In genomic region chr3:112778298-112779008, GRCh38 we compare ENCODE assay signal across 1 cellular context.
A peak's percentile ranks its signal among the peaks of the same experiment; 100 is the strongest.
TF ChIP-seq lines count a peak whose summit lies in the region.

No MANE protein-coding gene starts in this region.

TF ChIP-seq in SK-N-SH, 30 proteins besides CTCF, POLR2A, EP300 and RAD21 (continued from another document):
- TF ChIP-seq RXRA (IDR thresholded peaks at IDR 0.05; ENCODE audit: borderline replicate concordance, low read depth) (peak; percentile 88), CHD2 (IDR thresholded peaks at IDR 0.05; ENCODE audit: low read length, partially characterized antibody) (no peak), USF2 (IDR thresholded peaks at IDR 0.05; ENCODE audit: borderline replicate concordance, low read depth, low read length) (no peak), SMC3 (IDR thresholded peaks at IDR 0.05; ENCODE audit: low read depth, low read length) (no peak), TAF1 (IDR thresholded peaks at IDR 0.05; ENCODE audit: borderline replicate concordance, low read depth, low read length) (no peak), PBX3 (IDR thresholded peaks at IDR 0.05) (peak; percentile 69), MAX (IDR thresholded peaks at IDR 0.05; ENCODE audit: low read depth) (no peak), IRF3 (IDR thresholded peaks at IDR 0.05; ENCODE audit: low read depth, low read length) (no peak)
